37 cellular contexts compared by ENCODE assay signal in the genomic region with DNA sequence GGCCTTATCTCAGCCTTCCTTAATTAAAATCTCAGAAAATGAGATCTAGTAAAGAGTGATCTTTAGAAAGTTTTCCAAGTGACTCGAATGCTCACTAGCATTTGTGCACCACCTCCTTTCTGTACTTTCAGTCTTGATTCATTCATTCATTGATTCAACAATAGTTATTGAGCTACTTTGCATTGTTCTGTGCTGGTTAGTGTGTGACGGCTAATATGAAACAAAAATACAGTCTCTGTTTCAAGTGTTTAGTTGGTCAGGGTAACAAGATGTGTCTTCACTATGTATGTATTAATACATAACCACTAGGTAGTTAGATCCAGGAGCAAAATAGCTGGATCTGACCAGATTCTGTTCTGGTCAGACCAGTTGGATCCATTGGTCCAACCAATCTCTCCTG.
"Had no signal": no experiment of that assay in that cellular context is flagged by ENCODE, and none has a peak within 500 bp of the region (broad histone marks: within the 10 kb centered on the region; RNA-seq: fewer than 3 reads in every experiment).

No MANE protein-coding gene starts in this region.

- H3K27me3 Mint-ChIP-seq: activated naive CD4-positive, alpha-beta T cell treated with anti-CD3 and anti-CD28 coated beads, Interleukin-2, amount 10 ng/mL, durations not matched to agents 7 days and 5 days; activated naive CD4-positive, alpha-beta T cell treated with anti-CD3 and anti-CD28 coated beads, Interleukin-2, amount 50 U/mL, for 24 hours; activated naive CD8-positive, alpha-beta T cell; activated naive CD8-positive, alpha-beta T cell treated with anti-CD3 and anti-CD28 coated beads for 36 hours; activated naive CD8-positive, alpha-beta T cell treated with anti-CD3 and anti-CD28 coated beads, Interleukin-2, amount 10 ng/mL, durations not matched to agents 7 days and 5 days; activated naive CD8-positive, alpha-beta T cell treated with anti-CD3 and anti-CD28 coated beads, Interleukin-2, amount 50 U/mL, for 24 hours; activated T-helper 17 cell treated with anti-CD3 and anti-CD28 coated beads, Interleukin-2, amount 50 U/mL, for 72 hours; central memory CD8-positive, alpha-beta T cell had no signal

- H3K4me1 Mint-ChIP-seq: activated naive CD4-positive, alpha-beta T cell treated with anti-CD3 and anti-CD28 coated beads, Interleukin-2, amount 10 ng/mL, durations not matched to agents 7 days and 5 days; activated naive CD4-positive, alpha-beta T cell treated with anti-CD3 and anti-CD28 coated beads, Interleukin-2, amount 50 U/mL, for 24 hours; activated naive CD8-positive, alpha-beta T cell treated with anti-CD3 and anti-CD28 coated beads for 36 hours; activated naive CD8-positive, alpha-beta T cell treated with anti-CD3 and anti-CD28 coated beads, Interleukin-2, amount 10 ng/mL, durations not matched to agents 7 days and 5 days; activated naive CD8-positive, alpha-beta T cell treated with anti-CD3 and anti-CD28 coated beads, Interleukin-2, amount 50 U/mL, for 24 hours; activated T-helper 17 cell treated with anti-CD3 and anti-CD28 coated beads, Interleukin-2, amount 50 U/mL, for 72 hours; brain; central memory CD8-positive, alpha-beta T cell had no signal

- ATAC-seq: activated naive CD4-positive, alpha-beta T cell treated with anti-CD3 and anti-CD28 coated beads, Interleukin-2, amount 50 U/mL, for 72 hours; activated naive CD8-positive, alpha-beta T cell treated with anti-CD3 and anti-CD28 coated beads, Interleukin-2, amount 50 U/mL, for 24 hours; activated T-cell treated with anti-CD3 and anti-CD28 coated beads, Interleukin-2, amount 50 U/mL, for 4 hours; activated T-cell treated with anti-CD3 and anti-CD28 coated beads, Interleukin-2, amount 50 U/mL, for 72 hours; activated T-helper 17 cell treated with anti-CD3 and anti-CD28 coated beads, Interleukin-2, amount 50 U/mL, for 72 hours; body of pancreas had no signal

- H3K27ac Mint-ChIP-seq: activated naive CD4-positive, alpha-beta T cell treated with anti-CD3 and anti-CD28 coated beads for 36 hours; activated naive CD4-positive, alpha-beta T cell treated with anti-CD3 and anti-CD28 coated beads, Interleukin-2, amount 10 ng/mL, durations not matched to agents 7 days and 5 days; activated naive CD4-positive, alpha-beta T cell treated with anti-CD3 and anti-CD28 coated beads, Interleukin-2, amount 50 U/mL, for 24 hours; activated naive CD4-positive, alpha-beta T cell treated with anti-CD3 and anti-CD28 coated beads, Interleukin-2, amount 50 U/mL, for 72 hours; activated naive CD8-positive, alpha-beta T cell; activated naive CD8-positive, alpha-beta T cell treated with anti-CD3 and anti-CD28 coated beads for 36 hours; activated naive CD8-positive, alpha-beta T cell treated with anti-CD3 and anti-CD28 coated beads, Interleukin-2, amount 10 ng/mL, durations not matched to agents 7 days and 5 days; activated naive CD8-positive, alpha-beta T cell treated with anti-CD3 and anti-CD28 coated beads, Interleukin-2, amount 50 U/mL, for 24 hours; activated T-cell treated with anti-CD3 and anti-CD28 coated beads, Interleukin-2, amount 50 U/mL, for 72 hours; activated T-helper 1 cell treated with anti-CD3 and anti-CD28 coated beads, Interleukin-12 subunit alpha, Interleukin-12 subunit beta, Interleukin-2, Interleukin-4 antibody, amounts not matched to agents 30 ng/mL and 10 ng/mL and 1 ng/mL, durations not matched to agents 14 hours and 24 hours and 36 hours; activated T-helper 17 cell treated with anti-CD3 and anti-CD28 coated beads, Interleukin-2, amount 50 U/mL, for 72 hours; activated T-helper 2 cell treated with anti-CD3 and anti-CD28 coated beads, Interferon-gamma antibody, Interleukin-2, Interleukin-4, amounts not matched to agents 10 μg/mL and 5 μg/mL and 100 μg/mL, durations not matched to agents 14 hours and 24 hours and 36 hours; brain had no signal

- DNase-seq: activated effector memory CD4-positive, alpha-beta T cell treated with anti-CD3 and anti-CD28 coated beads, Interleukin-2, amount 50 U/mL, for 16 hours; activated effector memory CD4-positive, alpha-beta T cell treated with Interleukin-2 at 50 U/mL for 16 hours; activated gamma-delta T cell; activated gamma-delta T cell treated with Interleukin-2 at 50 U/mL for 16 hours; activated naive CD4-positive, alpha-beta T cell; activated naive CD4-positive, alpha-beta T cell treated with anti-CD3 and anti-CD28 coated beads for 36 hours; activated naive CD4-positive, alpha-beta T cell treated with anti-CD3 and anti-CD28 coated beads, Interleukin-2, amount 10 ng/mL, durations not matched to agents 7 days and 5 days; activated naive CD4-positive, alpha-beta T cell treated with anti-CD3 and anti-CD28 coated beads, Interleukin-2, amount 50 U/mL, for 16 hours; activated naive CD4-positive, alpha-beta T cell treated with Interleukin-2 at 50 U/mL for 16 hours; activated naive CD8-positive, alpha-beta T cell treated with anti-CD3 and anti-CD28 coated beads for 36 hours; activated naive CD8-positive, alpha-beta T cell treated with anti-CD3 and anti-CD28 coated beads, Interleukin-2, amount 10 ng/mL, durations not matched to agents 7 days and 5 days; activated naive CD8-positive, alpha-beta T cell treated with anti-CD3 and anti-CD28 coated beads, Interleukin-2, amount 50 U/mL, for 24 hours; activated T-cell treated with anti-CD3 and anti-CD28 coated beads for 4 hours; activated T-cell treated with anti-CD3 and anti-CD28 coated beads, Interleukin-2, amount 50 U/mL, for 1 hour; activated T-cell treated with anti-CD3 and anti-CD28 coated beads, Interleukin-2, amount 50 U/mL, for 4 hours; activated T-cell treated with anti-CD3 and anti-CD28 coated beads, Interleukin-2, amount 50 U/mL, for 48 hours; activated T-cell treated with anti-CD3 and anti-CD28 coated beads, Interleukin-2, amount 50 U/mL, for 72 hours; adrenal gland; amniotic stem cell; amygdala; anterior cingulate cortex; aorta; body of pancreas; brain microvascular endothelial cell; caudate nucleus; central memory CD4-positive, alpha-beta T cell; cerebellar nuclear complex had no signal

- H3K36me3 Mint-ChIP-seq: activated naive CD4-positive, alpha-beta T cell treated with anti-CD3 and anti-CD28 coated beads, Interleukin-2, amount 10 ng/mL, durations not matched to agents 7 days and 5 days; activated naive CD4-positive, alpha-beta T cell treated with anti-CD3 and anti-CD28 coated beads, Interleukin-2, amount 50 U/mL, for 72 hours; activated naive CD8-positive, alpha-beta T cell; activated naive CD8-positive, alpha-beta T cell treated with anti-CD3 and anti-CD28 coated beads for 36 hours; activated naive CD8-positive, alpha-beta T cell treated with anti-CD3 and anti-CD28 coated beads, Interleukin-2, amount 10 ng/mL, durations not matched to agents 7 days and 5 days; brain had no signal

- FAIRE-seq: astrocyte, bronchial epithelial cell had no signal

- H3K4me3 Mint-ChIP-seq: activated naive CD4-positive, alpha-beta T cell treated with anti-CD3 and anti-CD28 coated beads for 36 hours; activated naive CD4-positive, alpha-beta T cell treated with anti-CD3 and anti-CD28 coated beads, Interleukin-2, amount 10 ng/mL, durations not matched to agents 7 days and 5 days; activated naive CD4-positive, alpha-beta T cell treated with anti-CD3 and anti-CD28 coated beads, Interleukin-2, amount 50 U/mL, for 24 hours; activated naive CD8-positive, alpha-beta T cell; activated naive CD8-positive, alpha-beta T cell treated with anti-CD3 and anti-CD28 coated beads for 36 hours; activated naive CD8-positive, alpha-beta T cell treated with anti-CD3 and anti-CD28 coated beads, Interleukin-2, amount 10 ng/mL, durations not matched to agents 7 days and 5 days; activated naive CD8-positive, alpha-beta T cell treated with anti-CD3 and anti-CD28 coated beads, Interleukin-2, amount 50 U/mL, for 24 hours; activated T-cell treated with anti-CD3 and anti-CD28 coated beads, Interleukin-2, amount 50 U/mL, for 4 hours; activated T-cell treated with anti-CD3 and anti-CD28 coated beads, Interleukin-2, amount 50 U/mL, for 72 hours; activated T-helper 1 cell treated with anti-CD3 and anti-CD28 coated beads, Interleukin-12 subunit alpha, Interleukin-12 subunit beta, Interleukin-2, Interleukin-4 antibody, amounts not matched to agents 30 ng/mL and 10 ng/mL and 1 ng/mL, durations not matched to agents 14 hours and 24 hours and 36 hours; activated T-helper 17 cell treated with anti-CD3 and anti-CD28 coated beads, Interleukin-2, amount 50 U/mL, for 72 hours; brain; central memory CD8-positive, alpha-beta T cell had no signal

- H3K9me3 Mint-ChIP-seq: activated naive CD4-positive, alpha-beta T cell treated with anti-CD3 and anti-CD28 coated beads for 36 hours; activated naive CD4-positive, alpha-beta T cell treated with anti-CD3 and anti-CD28 coated beads, Interleukin-2, amount 10 ng/mL, durations not matched to agents 7 days and 5 days; activated naive CD4-positive, alpha-beta T cell treated with anti-CD3 and anti-CD28 coated beads, Interleukin-2, amount 50 U/mL, for 24 hours; activated naive CD4-positive, alpha-beta T cell treated with anti-CD3 and anti-CD28 coated beads, Interleukin-2, amount 50 U/mL, for 72 hours; activated naive CD8-positive, alpha-beta T cell treated with anti-CD3 and anti-CD28 coated beads, Interleukin-2, amount 50 U/mL, for 24 hours; activated T-cell treated with anti-CD3 and anti-CD28 coated beads, Interleukin-2, amount 50 U/mL, for 4 hours; activated T-helper 1 cell treated with anti-CD3 and anti-CD28 coated beads, Interleukin-12 subunit alpha, Interleukin-12 subunit beta, Interleukin-2, Interleukin-4 antibody, amounts not matched to agents 30 ng/mL and 10 ng/mL and 1 ng/mL, durations not matched to agents 14 hours and 24 hours and 36 hours; activated T-helper 17 cell treated with anti-CD3 and anti-CD28 coated beads, Interleukin-2, amount 50 U/mL, for 72 hours; activated T-helper 2 cell treated with anti-CD3 and anti-CD28 coated beads, Interferon-gamma antibody, Interleukin-2, Interleukin-4, amounts not matched to agents 10 μg/mL and 5 μg/mL and 100 μg/mL, durations not matched to agents 14 hours and 24 hours and 36 hours; brain; central memory CD8-positive, alpha-beta T cell had no signal
